25 cellular contexts compared by ENCODE assay signal in genomic region chr4:41323186-41323585, GRCh38.
"Had no signal": no experiment of that assay in that cellular context is flagged by ENCODE, and none has a peak within 500 bp of the region (broad histone marks: within the 10 kb centered on the region; RNA-seq: fewer than 3 reads in every experiment).

No MANE protein-coding gene starts in this region.

- H3K9ac ChIP-seq: KMS-11 had no signal

- H3K4me2 ChIP-seq: KMS-11 had no signal

- DNase-seq: activated CD4-positive, alpha-beta memory T cell treated with anti-CD3 and anti-CD28 coated beads for 36 hours; activated CD4-positive, alpha-beta T cell treated with anti-CD3 and anti-CD28 coated beads, Interleukin-2, amount 10 ng/mL, durations not matched to agents 7 days and 5 days; activated CD4-positive, CD25-positive, alpha-beta regulatory T cell; activated CD8-positive, alpha-beta memory T cell treated with anti-CD3 and anti-CD28 coated beads for 24 hours; activated effector memory CD4-positive, alpha-beta T cell treated with anti-CD3 and anti-CD28 coated beads, Interleukin-2, amount 50 U/mL, for 16 hours; activated naive CD4-positive, alpha-beta T cell treated with Interleukin-2 at 50 U/mL for 16 hours; activated naive CD8-positive, alpha-beta T cell treated with anti-CD3 and anti-CD28 coated beads, Interleukin-2, amount 50 U/mL, for 24 hours; activated T-cell treated with anti-CD3 and anti-CD28 coated beads, Interleukin-2, amount 50 U/mL, for 4 hours; cerebellar nuclear complex; MV-4-11; NCI-H1092 treated with DMSO at 0.1 percent for 48 hours; NCI-H1417 treated with DMSO at 0.1 percent for 48 hours; NCI-H1694; NCI-H2107; NCI-H2171 treated with DMSO at 0.1 percent for 48 hours; NCI-H345; NCI-H510A; NCI-H82; SHP77; T-helper 9 cell had no signal

- H3K36me3 ChIP-seq: SJSA1 had no signal

- ATAC-seq: activated naive CD4-positive, alpha-beta T cell treated with anti-CD3 and anti-CD28 coated beads, Interleukin-2, amount 50 U/mL, for 72 hours; activated naive CD8-positive, alpha-beta T cell treated with anti-CD3 and anti-CD28 coated beads, Interleukin-2, amount 50 U/mL, for 24 hours; activated T-cell treated with anti-CD3 and anti-CD28 coated beads, Interleukin-2, amount 50 U/mL, for 4 hours; SK-N-SH treated with all-trans-retinoic acid at 6 μM for 48 hours had no signal

- H3K27me3 Mint-ChIP-seq: activated CD4-positive, alpha-beta memory T cell treated with anti-CD3 and anti-CD28 coated beads for 36 hours; activated CD4-positive, alpha-beta T cell treated with anti-CD3 and anti-CD28 coated beads, Interleukin-2, amount 10 ng/mL, durations not matched to agents 7 days and 5 days had no signal

- H3K27ac ChIP-seq: KMS-11, SJSA1 had no signal

- H3K4me3 ChIP-seq: SJSA1 had no signal

- H3K4me3 Mint-ChIP-seq: activated CD4-positive, alpha-beta memory T cell treated with anti-CD3 and anti-CD28 coated beads for 36 hours; activated CD4-positive, alpha-beta T cell treated with anti-CD3 and anti-CD28 coated beads, Interleukin-2, amount 10 ng/mL, durations not matched to agents 7 days and 5 days; activated naive CD8-positive, alpha-beta T cell treated with anti-CD3 and anti-CD28 coated beads, Interleukin-2, amount 50 U/mL, for 24 hours; activated T-cell treated with anti-CD3 and anti-CD28 coated beads, Interleukin-2, amount 50 U/mL, for 4 hours; T-helper 1 cell treated with Interleukin-12 subunit alpha and Interleukin-12 subunit beta and Interleukin-4 antibody, amounts not matched to agents 30 μg/mL and 1 μg/mL, for 36 hours had no signal

- H3K27ac Mint-ChIP-seq: activated CD4-positive, alpha-beta memory T cell treated with anti-CD3 and anti-CD28 coated beads for 36 hours; activated CD4-positive, alpha-beta T cell treated with anti-CD3 and anti-CD28 coated beads, Interleukin-2, amount 10 ng/mL, durations not matched to agents 7 days and 5 days; activated naive CD4-positive, alpha-beta T cell treated with anti-CD3 and anti-CD28 coated beads, Interleukin-2, amount 50 U/mL, for 72 hours; activated naive CD8-positive, alpha-beta T cell treated with anti-CD3 and anti-CD28 coated beads, Interleukin-2, amount 50 U/mL, for 24 hours; T-helper 1 cell treated with Interleukin-12 subunit alpha and Interleukin-12 subunit beta and Interleukin-4 antibody, amounts not matched to agents 30 μg/mL and 1 μg/mL, for 36 hours had no signal

- H3K36me3 Mint-ChIP-seq: activated CD4-positive, alpha-beta memory T cell treated with anti-CD3 and anti-CD28 coated beads for 36 hours; activated naive CD4-positive, alpha-beta T cell treated with anti-CD3 and anti-CD28 coated beads, Interleukin-2, amount 50 U/mL, for 72 hours had no signal

- H3K9me3 Mint-ChIP-seq: activated CD4-positive, alpha-beta memory T cell treated with anti-CD3 and anti-CD28 coated beads for 36 hours; activated CD4-positive, alpha-beta T cell treated with anti-CD3 and anti-CD28 coated beads, Interleukin-2, amount 10 ng/mL, durations not matched to agents 7 days and 5 days; activated naive CD8-positive, alpha-beta T cell treated with anti-CD3 and anti-CD28 coated beads, Interleukin-2, amount 50 U/mL, for 24 hours; activated T-cell treated with anti-CD3 and anti-CD28 coated beads, Interleukin-2, amount 50 U/mL, for 4 hours; T-helper 1 cell treated with Interleukin-12 subunit alpha and Interleukin-12 subunit beta and Interleukin-4 antibody, amounts not matched to agents 30 μg/mL and 1 μg/mL, for 36 hours had no signal

- H3K4me1 Mint-ChIP-seq: activated CD4-positive, alpha-beta T cell treated with anti-CD3 and anti-CD28 coated beads, Interleukin-2, amount 10 ng/mL, durations not matched to agents 7 days and 5 days had no signal

- H3K9me3 ChIP-seq: SJSA1 had no signal

- H3K27me3 ChIP-seq: SJSA1 had no signal
